Comparison of ENCODE assay signal across 11 cellular contexts in the genomic region with DNA sequence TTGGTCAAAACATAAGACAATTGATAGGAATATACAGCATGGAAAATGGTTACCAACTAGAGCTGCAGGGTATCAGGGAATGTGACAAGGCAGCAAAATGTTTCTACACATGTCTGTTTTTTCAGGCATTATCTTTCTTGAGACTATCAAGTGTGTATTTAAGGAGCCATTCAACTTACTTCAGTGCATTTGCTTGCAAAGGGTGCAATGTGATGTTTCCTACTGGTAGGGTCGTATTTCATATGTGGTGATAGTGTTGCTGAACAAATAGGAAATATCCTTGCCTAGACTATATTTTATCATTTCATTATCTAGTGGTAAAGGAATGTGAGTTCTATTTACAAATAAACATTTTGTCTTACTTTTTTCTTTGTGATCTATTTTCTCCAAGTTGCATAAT. TPM values are rescaled to one million over a fixed set of nuclear protein-coding genes. Genes with fewer than 3 reads are reported as not detected.
DNase-seq lines count a peak whose midpoint lies in the region; ATAC-seq and TF ChIP-seq lines count a peak whose summit lies in the region.
"Had no signal": no experiment of that assay in that cellular context is flagged by ENCODE, and none has a peak within 500 bp of the region (broad histone marks: within the 10 kb centered on the region; RNA-seq: fewer than 3 reads in every experiment).

No MANE protein-coding gene starts in this region.

- H3K27ac ChIP-seq in KMS-11: peak overlapping the region; percentile 87
- no peak overlapping the region for H3K27ac ChIP-seq in prostate gland
- H3K27ac ChIP-seq: thoracic aorta had no signal

- H3K4me3 ChIP-seq in KMS-11 (IDR thresholded peaks at IDR 0.05; ENCODE audit: insufficient read depth, low read depth, low read length): no peak overlapping the region
- no peak overlapping the region for H3K4me3 ChIP-seq in fibroblast of villous mesenchyme (ENCODE audit: low read depth, low read length)
- no peak overlapping the region for H3K4me3 ChIP-seq in prostate gland
- H3K4me3 ChIP-seq: sigmoid colon, thoracic aorta had no signal

- peaks cover 0 to 3% (median 0%) of the 10 kb centered on the region in 7 donors for H3K9me3 Mint-ChIP-seq in CD14-positive monocyte

- H3K4me1 ChIP-seq in KMS-11 (ENCODE audit: low read depth, poor library complexity, severe bottlenecking) (peaks cover 74% of the 10 kb centered on the region), prostate gland (replicated peaks) (no peaks in the 10 kb centered on the region)
- H3K4me1 ChIP-seq: sigmoid colon had no signal

- H4K20me1 ChIP-seq in KMS-11 (ENCODE audit: insufficient read depth): no peaks in the 10 kb centered on the region

- peak overlapping the region; percentile 81 for H3K4me2 ChIP-seq in KMS-11

- 48% methylated on average over 1 of the region's 1 CpG for WGBS in prostate gland

- H3K27me3 ChIP-seq in KMS-11 (ENCODE audit: insufficient read depth, low read depth) (no peaks in the 10 kb centered on the region), prostate gland (replicated peaks; ENCODE audit: insufficient read depth) (no peaks in the 10 kb centered on the region)
- H3K27me3 ChIP-seq: sigmoid colon had no signal

- intact Hi-C loops in CD14-positive monocyte (cut with micrococcal nuclease): loop anchor here (5.0 to 10.0 kb wide), 3 partner anchors 39 to 146 kb away; no protein-coding TSS in a partner anchor
- intact Hi-C loops in head of caudate nucleus (cut with DNase I): no loop called here
- intact Hi-C loops in prostate gland (cut with DNase I): no loop called here

- H3K36me3 Mint-ChIP-seq in CD14-positive monocyte: peaks cover 32 to 46% of the 10 kb centered on the region in 2 donors
- no peaks in the 10 kb centered on the region for H3K36me3 Mint-ChIP-seq in T-helper 17 cell (ENCODE audit: low read depth)

- H3K36me3 ChIP-seq in KMS-11 (ENCODE audit: insufficient read depth): no peaks in the 10 kb centered on the region
- no peaks in the 10 kb centered on the region for H3K36me3 ChIP-seq in prostate gland
- H3K36me3 ChIP-seq: sigmoid colon, thoracic aorta had no signal

- H3K9me3 ChIP-seq in T-helper 17 cell (ENCODE audit: control insufficient read depth, low read length, poor library complexity, severe bottlenecking) (no peaks in the 10 kb centered on the region), prostate gland (no peaks in the 10 kb centered on the region)
- H3K9me3 ChIP-seq: sigmoid colon, thoracic aorta had no signal

- H3K4me3 Mint-ChIP-seq in CD14-positive monocyte (peak overlapping the region in 1 of 2 donors; percentile 57), T-helper 17 cell (peak overlapping the region; percentile 45)

- TF ChIP-seq POLR2A in prostate gland (IDR thresholded peaks at IDR 0.05): no peak

- H2AFZ ChIP-seq in KMS-11 (ENCODE audit: low read depth): peak overlapping the region; percentile 38

- ATAC-seq in T-helper 17 cell (peak; percentile 11), GM21528 (IDR thresholded peaks at IDR 0.05; ENCODE audit: low FRiP score, unreplicated experiment) (no peak), HG03565 (IDR thresholded peaks at IDR 0.05; ENCODE audit: unreplicated experiment) (no peak)

- H3K27me3 Mint-ChIP-seq in CD14-positive monocyte (ENCODE audit: low read depth in 3 of 3) (no peaks in the 10 kb centered on the region), T-helper 17 cell (no peaks in the 10 kb centered on the region)

- H3K9ac ChIP-seq in KMS-11: peak overlapping the region; percentile 55

- no peaks in the 10 kb centered on the region for H3K79me2 ChIP-seq in KMS-11 (ENCODE audit: insufficient read depth, low read depth)

- H3K4me1 Mint-ChIP-seq in CD14-positive monocyte (peaks cover 84% of the 10 kb centered on the region), T-helper 17 cell (peaks cover 63% of the 10 kb centered on the region)

- no peak for DNase-seq in CD14-positive monocyte (ENCODE audit: low spot score)
- no peak for DNase-seq in T-helper 17 cell
- DNase-seq in fibroblast of villous mesenchyme (ENCODE audit: low read depth): peak; percentile 44
- no peak for DNase-seq in head of caudate nucleus
- DNase-seq in prostate gland (ENCODE audit: low spot score): no peak

- peak overlapping the region; percentile 93 to 99 (median 97) for H3K27ac Mint-ChIP-seq in CD14-positive monocyte
- H3K27ac Mint-ChIP-seq in T-helper 17 cell: peak overlapping the region; percentile 98

- TF ChIP-seq CTCF in CD14-positive monocyte (IDR thresholded peaks at IDR 0.05) (no peak), KMS-11 (conservative IDR thresholded peaks at IDR 0.05; ENCODE audit: low read depth, low read length) (no peak), fibroblast of villous mesenchyme (IDR thresholded peaks at IDR 0.05; ENCODE audit: insufficient read depth, low read depth, low read length) (no peak), prostate gland (IDR thresholded peaks at IDR 0.05) (no peak)

RNA-seq across cellular contexts. Expression of gene PTPRC, which starts 42.4 kb away (rescaled TPM):
- 100 to 1,000 TPM; 667 to 992 TPM for polyA plus RNA-seq in CD14-positive monocyte
- 100 to 1,000 TPM; 697 to 813 TPM for total RNA-seq in T-helper 17 cell
- 0.64 and 3.5 TPM in 2 replicates for total RNA-seq in fibroblast of villous mesenchyme
- 1 to 10 TPM; 8.9 to 9.5 TPM for total RNA-seq in prostate gland
- total RNA-seq: Daoy had no signal

Comparison
In these comparisons a context has a peak if more than half of its experiments do, and no peak if none do; other contexts are left out.
1. RNA of gene PTPRC, which starts 42.4 kb away (total RNA-seq): 697 to 813 TPM in T-helper 17 cell; 8.9 to 9.5 TPM in prostate gland and 0.64 to 3.5 TPM in fibroblast of villous mesenchyme; every median in the first group is over 10 times any median in the second.
2. intact Hi-C loops: an anchor here in CD14-positive monocyte (5.0 to 10.0 kb wide); none called in head of caudate nucleus and prostate gland.